Comparison of ENCODE assay signal across 1 cellular context in the genomic region with DNA sequence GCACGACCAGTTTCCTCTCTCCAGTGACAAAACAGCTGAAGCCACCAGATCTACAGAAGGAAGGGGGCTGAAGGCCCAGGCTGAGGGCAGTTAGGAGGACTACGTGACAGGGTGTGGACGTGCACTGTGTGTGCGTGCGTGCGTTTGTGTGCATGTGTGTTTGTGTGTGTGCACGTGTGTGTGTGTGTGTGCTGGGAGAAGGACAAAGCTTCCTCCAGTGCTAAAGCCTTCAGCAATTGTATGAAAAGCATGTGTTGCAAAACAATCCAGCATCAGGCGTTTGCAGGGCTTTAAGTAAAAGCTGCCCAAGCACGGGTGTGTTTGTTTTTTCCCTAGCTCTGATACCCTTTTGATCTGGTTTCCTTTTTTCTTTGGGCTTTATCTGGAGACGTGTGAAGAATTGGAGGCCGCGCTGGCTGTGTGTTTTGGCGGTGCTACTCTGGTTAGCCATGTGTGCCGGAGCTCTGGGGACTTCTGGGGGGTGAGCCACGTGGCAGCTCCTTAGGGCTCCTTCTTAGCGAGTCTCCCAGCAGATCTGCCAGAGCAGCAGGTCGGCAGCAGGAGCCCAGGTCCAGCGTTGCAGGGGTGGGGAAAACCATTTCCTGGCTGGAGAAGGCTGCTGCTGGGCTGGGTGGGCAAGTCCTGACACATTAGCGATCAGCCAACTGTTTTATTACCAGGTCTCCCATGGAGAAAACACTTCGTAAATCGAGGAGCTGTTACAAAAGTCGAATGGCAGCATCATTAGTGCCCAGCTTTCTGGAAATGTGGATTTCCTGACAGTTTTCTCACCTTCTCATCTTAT.
TF ChIP-seq lines count a peak whose summit lies in the region.

No MANE protein-coding gene starts in this region.

TF ChIP-seq in IMR-90, 13 proteins besides CTCF, POLR2A, EP300 and RAD21 (continued from another document):
- no peak for TF ChIP-seq MAFK (IDR thresholded peaks at IDR 0.05; ENCODE audit: low read depth, low read length)
- no peak for TF ChIP-seq BHLHE40 (IDR thresholded peaks at IDR 0.05; ENCODE audit: low read depth, low read length)
- no peak for TF ChIP-seq FOS (IDR thresholded peaks at IDR 0.05; ENCODE audit: low read depth, low read length)
- TF ChIP-seq SMC3 (IDR thresholded peaks at IDR 0.05; ENCODE audit: low read depth, low read length): no peak
- TF ChIP-seq MAZ (IDR thresholded peaks at IDR 0.05; ENCODE audit: borderline replicate concordance, low read depth, low read length): no peak
- no peak for TF ChIP-seq ELK1 (IDR thresholded peaks at IDR 0.05; ENCODE audit: borderline replicate concordance, low read depth, low read length)
- no peak for TF ChIP-seq NFE2L2 (IDR thresholded peaks at IDR 0.05; ENCODE audit: low read depth, low read length)
- no peak for TF ChIP-seq MXI1 (IDR thresholded peaks at IDR 0.05; ENCODE audit: borderline replicate concordance, low read depth, low read length)
- no peak for TF ChIP-seq CHD1 (IDR thresholded peaks at IDR 0.05; ENCODE audit: low read depth, low read length)
